ENCODE assay signal across 8 cellular contexts in the genomic region with DNA sequence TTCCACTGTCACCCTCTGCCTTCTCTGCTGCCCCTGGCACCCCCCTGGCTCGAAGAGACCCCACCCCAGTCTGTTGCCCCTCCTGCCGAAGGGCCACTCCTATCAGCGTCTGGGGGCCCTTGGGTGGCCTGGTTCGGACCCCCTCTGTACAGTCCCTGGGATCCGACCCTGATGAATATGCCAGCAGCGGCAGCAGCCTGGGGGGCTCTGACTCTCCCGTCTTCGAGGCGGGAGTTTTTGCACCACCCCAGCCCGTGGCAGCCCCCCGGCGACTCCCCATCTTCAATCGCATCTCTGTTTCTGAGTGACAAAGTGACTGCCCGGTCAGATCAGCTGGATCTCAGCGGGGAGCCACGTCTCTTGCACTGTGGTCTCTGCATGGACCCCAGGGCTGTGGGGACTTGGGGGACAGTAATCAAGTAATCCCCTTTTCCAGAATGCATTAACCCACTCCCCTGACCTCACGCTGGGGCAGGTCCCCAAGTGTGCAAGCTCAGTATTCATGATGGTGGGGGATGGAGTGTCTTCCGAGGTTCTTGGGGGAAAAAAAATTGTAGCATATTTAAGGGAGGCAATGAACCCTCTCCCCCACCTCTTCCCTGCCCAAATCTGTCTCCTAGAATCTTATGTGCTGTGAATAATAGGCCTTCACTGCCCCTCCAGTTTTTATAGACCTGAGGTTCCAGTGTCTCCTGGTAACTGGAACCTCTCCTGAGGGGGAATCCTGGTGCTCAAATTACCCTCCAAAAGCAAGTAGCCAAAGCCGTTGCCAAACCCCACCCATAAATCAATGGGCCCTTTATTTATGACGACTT. TPM values are rescaled to one million over a fixed set of nuclear protein-coding genes. Genes with fewer than 3 reads are reported as not detected.
DNase-seq lines count a peak whose midpoint lies in the region; ATAC-seq and TF ChIP-seq lines count a peak whose summit lies in the region.

No MANE protein-coding gene starts in this region.

- peak overlapping the region; percentile 83 for H3K27ac ChIP-seq in PC-3 (ENCODE audit: low read length)

- peaks cover 22% of the 10 kb centered on the region for H3K79me2 ChIP-seq in PC-3 (ENCODE audit: low read length)

- peak; percentile 47 for DNase-seq in activated CD4-positive, alpha-beta T cell treated with anti-CD3 and anti-CD28 coated beads for 36 hours
- no peak for DNase-seq in activated CD4-positive, alpha-beta T cell treated with anti-CD3 and anti-CD28 coated beads for 48 hours
- peak; percentile 58 for DNase-seq in PC-3
- no peak for DNase-seq in chondrocyte (ENCODE audit: low spot score)
- DNase-seq in mucosa of gallbladder (ENCODE audit: low spot score) = peak; percentile 53
- DNase-seq in SHP77 (lab: John Stamatoyannopoulos, UW) = no peak
- DNase-seq in D341Med (ENCODE audit: low spot score) = no peak
- no peak for DNase-seq in SKM-1 treated with dmso at 0.1 percent for 144 hours (lab: John Stamatoyannopoulos, UW; ENCODE audit: unreplicated experiment)

- H3F3A ChIP-seq in PC-3 (ENCODE audit: low read length, unreplicated experiment) = no peaks in the 10 kb centered on the region

- H3K36me3 Mint-ChIP-seq in activated CD4-positive, alpha-beta T cell treated with anti-CD3 and anti-CD28 coated beads for 36 hours (ENCODE audit: low read depth) = peaks cover 35% of the 10 kb centered on the region
- peaks cover 12% of the 10 kb centered on the region for H3K36me3 Mint-ChIP-seq in chondrocyte (ENCODE audit: low read depth)

- H3K9me3 Mint-ChIP-seq in activated CD4-positive, alpha-beta T cell treated with anti-CD3 and anti-CD28 coated beads for 36 hours (ENCODE audit: low read depth) = no peaks in the 10 kb centered on the region
- H3K9me3 Mint-ChIP-seq in chondrocyte (ENCODE audit: low read depth) = no peaks in the 10 kb centered on the region

- POLR2A ChIA-PET in activated CD4-positive, alpha-beta T cell treated with anti-CD3 and anti-CD28 coated beads for 36 hours (lab: Charles Lee) = interaction anchor here (1.2 to 4.0 kb wide), 4 partner anchors 11 to 27 kb away, joined by 4 to 42 read pairs (median 11); partner anchors contain the start of genes MED29, PAF1 and RPS16
- POLR2A ChIA-PET in PC-3 (lab: Charles Lee; ENCODE audit: unreplicated experiment) = no interaction called here

- peaks cover 9% of the 10 kb centered on the region for H3K36me3 ChIP-seq in PC-3 (ENCODE audit: low read depth, low read length)

- BruUV-seq in PC-3 (replicated peaks; lab: Mats Ljungman, UMichigan) = TSS peak; percentile 74

- intact Hi-C loops in activated CD4-positive, alpha-beta T cell treated with anti-CD3 and anti-CD28 coated beads for 36 hours (cut with DNase I, micrococcal nuclease) = loop anchor here in 1 of 2 experiments (10.0 kb wide), 1 partner anchor 1206 kb away; no protein-coding TSS in a partner anchor
- intact Hi-C loops in PC-3 (cut with micrococcal nuclease) = no loop called here

- peak overlapping the region; percentile 100 for H3K4me3 ChIP-seq in PC-3 (ENCODE audit: low read length)

- no peaks in the 10 kb centered on the region for H3K27me3 ChIP-seq in PC-3 (ENCODE audit: low read length)

- H3K9me3 ChIP-seq in PC-3 (ENCODE audit: low read length) = no peaks in the 10 kb centered on the region

- H3K27me3 Mint-ChIP-seq in activated CD4-positive, alpha-beta T cell treated with anti-CD3 and anti-CD28 coated beads for 36 hours = no peaks in the 10 kb centered on the region
- H3K27me3 Mint-ChIP-seq in chondrocyte (ENCODE audit: low read depth) = no peaks in the 10 kb centered on the region

- H3K4me1 Mint-ChIP-seq in activated CD4-positive, alpha-beta T cell treated with anti-CD3 and anti-CD28 coated beads for 36 hours = peaks cover 40% of the 10 kb centered on the region
- peaks cover 51% of the 10 kb centered on the region for H3K4me1 Mint-ChIP-seq in chondrocyte (ENCODE audit: low read depth)

- H3K4me3 Mint-ChIP-seq in activated CD4-positive, alpha-beta T cell treated with anti-CD3 and anti-CD28 coated beads for 36 hours = peak overlapping the region; percentile 73
- H3K4me3 Mint-ChIP-seq in chondrocyte (ENCODE audit: unreplicated experiment) = peak overlapping the region; percentile 90

- TF ChIP-seq CTCF in PC-3 (conservative IDR thresholded peaks at IDR 0.05; ENCODE audit: low read depth, low read length) (no peak), chondrocyte (IDR thresholded peaks at IDR 0.05) (no peak)

- no peak for ATAC-seq in activated CD4-positive, alpha-beta T cell treated with anti-CD3 and anti-CD28 coated beads for 36 hours
- ATAC-seq in PC-3 = no peak

- H3K4me1 ChIP-seq in PC-3 (ENCODE audit: insufficient read depth, low read length) = peaks cover 36% of the 10 kb centered on the region

- CTCF ChIA-PET in activated CD4-positive, alpha-beta T cell treated with anti-CD3 and anti-CD28 coated beads for 36 hours (lab: Charles Lee) = interaction anchor here (0.6 to 5.9 kb wide), 5 partner anchors 11 to 62 kb away, joined by 3 to 34 read pairs (median 4); partner anchors contain the start of genes MED29 and PAF1
- CTCF ChIA-PET in PC-3 (lab: Charles Lee) = no interaction called here

- H3K4me2 ChIP-seq in PC-3 (ENCODE audit: low read length) = peak overlapping the region; percentile 99

- peak overlapping the region; percentile 96 for H3K27ac Mint-ChIP-seq in activated CD4-positive, alpha-beta T cell treated with anti-CD3 and anti-CD28 coated beads for 36 hours
- peak overlapping the region; percentile 94 for H3K27ac Mint-ChIP-seq in chondrocyte (ENCODE audit: unreplicated experiment)

- H2AFZ ChIP-seq in PC-3 (ENCODE audit: low read length) = no peak overlapping the region

- peaks cover 20% of the 10 kb centered on the region for H4K20me1 ChIP-seq in PC-3 (ENCODE audit: low read length)

- H3K9ac ChIP-seq in PC-3 (ENCODE audit: low read length) = peak overlapping the region; percentile 94

- H3K9me2 ChIP-seq in PC-3 (replicated peaks; ENCODE audit: low read length) = no peaks in the 10 kb centered on the region

RNA-seq across cellular contexts. Expression of gene ZFP36, which starts 2.0 kb away (rescaled TPM):
- 10 to 100 TPM; 69.1 to 69.3 TPM for total RNA-seq in activated CD4-positive, alpha-beta T cell treated with anti-CD3 and anti-CD28 coated beads for 36 hours
- total RNA-seq in PC-3 (2014; rRNA removed) (32.7 and 68.4 TPM in 2 replicates), chondrocyte (30.2 to 55.7 TPM (median 46.3 TPM) in 3 replicates), mucosa of gallbladder (180 TPM)

RNA-seq across cellular contexts. Expression of gene PLEKHG2, which starts 3.9 kb away (rescaled TPM):
- 10 to 100 TPM; 46.0 to 65.5 TPM for total RNA-seq in activated CD4-positive, alpha-beta T cell treated with anti-CD3 and anti-CD28 coated beads for 36 hours
- total RNA-seq in PC-3 (2014; rRNA removed) (8.3 and 10.6 TPM in 2 replicates), chondrocyte (108 to 154 TPM (median 150 TPM) in 3 replicates), mucosa of gallbladder (41.8 TPM)

RNA-seq across cellular contexts. Expression of gene MED29, which starts 17.4 kb away (rescaled TPM):
- 10 to 100 TPM; 24.0 to 34.6 TPM for total RNA-seq in activated CD4-positive, alpha-beta T cell treated with anti-CD3 and anti-CD28 coated beads for 36 hours
- total RNA-seq in PC-3 (2014; rRNA removed) (17.0 and 30.1 TPM in 2 replicates), chondrocyte (27.0 to 31.1 TPM (median 28.7 TPM) in 3 replicates), mucosa of gallbladder (46.0 TPM)

RNA-seq across cellular contexts. Expression of gene PAF1, which starts 17.7 kb away (rescaled TPM):
- 10 to 100 TPM; 40.4 to 54.2 TPM for total RNA-seq in activated CD4-positive, alpha-beta T cell treated with anti-CD3 and anti-CD28 coated beads for 36 hours
- total RNA-seq in PC-3 (2014; rRNA removed) (50.7 and 56.6 TPM in 2 replicates), chondrocyte (32.2 to 39.7 TPM (median 32.5 TPM) in 3 replicates), mucosa of gallbladder (50.5 TPM)

RNA-seq across cellular contexts. Expression of gene RPS16, which starts 27.1 kb away (rescaled TPM):
- 1,000 to 10,000 TPM; 3,146 to 3,331 TPM for total RNA-seq in activated CD4-positive, alpha-beta T cell treated with anti-CD3 and anti-CD28 coated beads for 36 hours
- 294 and 418 TPM in 2 replicates for total RNA-seq in PC-3 (2014; rRNA removed)
- total RNA-seq in chondrocyte = 1,022 to 1,375 TPM (median 1,065 TPM) in 3 replicates
- 1,378 TPM for total RNA-seq in mucosa of gallbladder

Comparison
In these comparisons a context has a peak if more than half of its experiments do, and no peak if none do; other contexts are left out.
1. DNase-seq: peak in activated CD4-positive, alpha-beta T cell treated with anti-CD3 and anti-CD28 coated beads for 36 hours (single experiment), PC-3 (single experiment) and mucosa of gallbladder (single experiment); none in activated CD4-positive, alpha-beta T cell treated with anti-CD3 and anti-CD28 coated beads for 48 hours (single experiment), chondrocyte (single experiment), SHP77 (0 of 2), D341Med (single experiment) and SKM-1 treated with dmso at 0.1 percent for 144 hours (single experiment).